8 cellular contexts compared by ENCODE assay signal in genomic region chr2:101806123-101806522, GRCh38.
A peak's percentile ranks its signal among the peaks of the same experiment; 100 is the strongest.
DNase-seq lines count a peak whose midpoint lies in the region; ATAC-seq and TF ChIP-seq lines count a peak whose summit lies in the region.

No MANE protein-coding gene starts in this region.

- peaks cover 52% of the 10 kb centered on the region for H3K4me1 ChIP-seq in mammary epithelial cell (ENCODE audit: insufficient read depth, low read length)

- H3K9me3 ChIP-seq in mammary epithelial cell (replicated peaks; ENCODE audit: insufficient read depth, low read length) = no peaks in the 10 kb centered on the region

- dilution Hi-C loops in mammary epithelial cell (cut with HindIII; ENCODE audit: low sequenced_read_pairs) = no loop called here

- H3K27me3 ChIP-seq in mammary epithelial cell (ENCODE audit: insufficient read depth, low read length) = no peaks in the 10 kb centered on the region

- no peaks in the 10 kb centered on the region for H4K20me1 ChIP-seq in mammary epithelial cell (ENCODE audit: insufficient read depth, low read length)

- BruUV-seq in mammary epithelial cell (replicated peaks; lab: Mats Ljungman, UMichigan) = no TSS peak

- peaks cover 17% of the 10 kb centered on the region for H3K4me1 Mint-ChIP-seq in activated CD8-positive, alpha-beta memory T cell treated with anti-CD3 and anti-CD28 coated beads, Interleukin-2, amount 10 ng/mL, durations not matched to agents 7 days and 5 days

- 7% methylated on average over 4 of the region's 5 CpGs for WGBS in mammary epithelial cell (ENCODE audit: low coverage, missing lambda C conversion rate)

- peak overlapping the region; percentile 10 for H3K9ac ChIP-seq in mammary epithelial cell (ENCODE audit: insufficient read depth, low read length)

- ATAC-seq in HG03354 (IDR thresholded peaks at IDR 0.05; ENCODE audit: poor library complexity, severe bottlenecking, unreplicated experiment) (no peak), HG03280 (IDR thresholded peaks at IDR 0.05; ENCODE audit: unreplicated experiment) (no peak)
- no peak for ATAC-seq in activated CD8-positive, alpha-beta memory T cell treated with anti-CD3 and anti-CD28 coated beads, Interleukin-2, amount 10 ng/mL, durations not matched to agents 7 days and 5 days

- in situ Hi-C loops in Caki2 (cut with HindIII; ENCODE audit: low pct_unique_long_range_greater_than_20kb, low sequenced_read_pairs) (no loop called here), mammary epithelial cell (cut with MboI; ENCODE audit: low sequenced_read_pairs in 2 of 2) (no loop called here)

- no peak overlapping the region for H3K27ac Mint-ChIP-seq in activated CD8-positive, alpha-beta memory T cell treated with anti-CD3 and anti-CD28 coated beads, Interleukin-2, amount 10 ng/mL, durations not matched to agents 7 days and 5 days

- peak overlapping the region; percentile 70 for H3K27ac ChIP-seq in mammary epithelial cell (ENCODE audit: insufficient read depth, low read depth, low read length)

- no peak overlapping the region for H3K4me3 Mint-ChIP-seq in activated CD8-positive, alpha-beta memory T cell treated with anti-CD3 and anti-CD28 coated beads, Interleukin-2, amount 10 ng/mL, durations not matched to agents 7 days and 5 days

- H3K36me3 Mint-ChIP-seq in activated CD8-positive, alpha-beta memory T cell treated with anti-CD3 and anti-CD28 coated beads, Interleukin-2, amount 10 ng/mL, durations not matched to agents 7 days and 5 days = peaks cover 8% of the 10 kb centered on the region

- H2AFZ ChIP-seq in mammary epithelial cell (ENCODE audit: low read depth, low read length) = no peak overlapping the region

- DNase-seq in Caki2 (ENCODE audit: low read depth) (peak; percentile 28), mammary epithelial cell (peak; percentile 64), myocyte (ENCODE audit: low read depth) (peak; percentile 64)
- DNase-seq in Jurkat, Clone E6-1 (ENCODE audit: low read depth, low spot score) = peak; percentile 47
- DNase-seq in central memory CD4-positive, alpha-beta T cell = no peak
- no peak for DNase-seq in activated CD8-positive, alpha-beta memory T cell treated with anti-CD3 and anti-CD28 coated beads, Interleukin-2, amount 10 ng/mL, durations not matched to agents 7 days and 5 days

- H3K27me3 Mint-ChIP-seq in activated CD8-positive, alpha-beta memory T cell treated with anti-CD3 and anti-CD28 coated beads, Interleukin-2, amount 10 ng/mL, durations not matched to agents 7 days and 5 days = no peaks in the 10 kb centered on the region

- peak overlapping the region; percentile 73 for H3K4me2 ChIP-seq in mammary epithelial cell (ENCODE audit: insufficient read depth, low read depth, low read length)

- H3K9me3 Mint-ChIP-seq in activated CD8-positive, alpha-beta memory T cell treated with anti-CD3 and anti-CD28 coated beads, Interleukin-2, amount 10 ng/mL, durations not matched to agents 7 days and 5 days (ENCODE audit: low read depth) = no peaks in the 10 kb centered on the region

- peaks cover 95% of the 10 kb centered on the region for H3K79me2 ChIP-seq in mammary epithelial cell (ENCODE audit: insufficient read depth, low read length)

- no peak for TF ChIP-seq CTCF in mammary epithelial cell (conservative IDR thresholded peaks at IDR 0.05 in 1 of 2, IDR thresholded peaks at IDR 0.05 in 1 of 2; ENCODE audit: extremely low read depth in 1 of 2, insufficient read depth in 1 of 2, low read depth in 1 of 2, low read length in 2 of 2)

- H3K4me3 ChIP-seq in Jurkat, Clone E6-1 (ENCODE audit: low read length) = no peak overlapping the region
- H3K4me3 ChIP-seq in mammary epithelial cell (replicated peaks in 1 of 3; ENCODE audit: insufficient read depth in 1 of 3, low read depth in 2 of 3, low read length in 3 of 3) = no peak overlapping the region

- intact Hi-C loops in mammary epithelial cell (cut with micrococcal nuclease) = loop anchor here (2.0 kb wide), 1 partner anchor 15 kb away; no protein-coding TSS in a partner anchor

- no peaks in the 10 kb centered on the region for H3K36me3 ChIP-seq in mammary epithelial cell (ENCODE audit: insufficient read depth, low read length)

- CTCF ChIA-PET in mammary epithelial cell (lab: Charles Lee; ENCODE audit: low non-redundant PET) = no interaction called here
- CTCF ChIA-PET in activated CD8-positive, alpha-beta memory T cell treated with anti-CD3 and anti-CD28 coated beads, Interleukin-2, amount 10 ng/mL, durations not matched to agents 7 days and 5 days (lab: Charles Lee) = interaction anchor here (1.5 kb wide), 1 partner anchor 19 kb away, joined by 4 read pairs; no protein-coding TSS in a partner anchor

Comparison
In these comparisons a context has a peak if more than half of its experiments do, and no peak if none do; other contexts are left out.
1. DNase-seq: peak in Caki2 (single experiment), Jurkat, Clone E6-1 (single experiment), mammary epithelial cell (single experiment) and myocyte (single experiment); none in central memory CD4-positive, alpha-beta T cell (single experiment) and activated CD8-positive, alpha-beta memory T cell treated with anti-CD3 and anti-CD28 coated beads, Interleukin-2, amount 10 ng/mL, durations not matched to agents 7 days and 5 days (single experiment).